In the genomic region with DNA sequence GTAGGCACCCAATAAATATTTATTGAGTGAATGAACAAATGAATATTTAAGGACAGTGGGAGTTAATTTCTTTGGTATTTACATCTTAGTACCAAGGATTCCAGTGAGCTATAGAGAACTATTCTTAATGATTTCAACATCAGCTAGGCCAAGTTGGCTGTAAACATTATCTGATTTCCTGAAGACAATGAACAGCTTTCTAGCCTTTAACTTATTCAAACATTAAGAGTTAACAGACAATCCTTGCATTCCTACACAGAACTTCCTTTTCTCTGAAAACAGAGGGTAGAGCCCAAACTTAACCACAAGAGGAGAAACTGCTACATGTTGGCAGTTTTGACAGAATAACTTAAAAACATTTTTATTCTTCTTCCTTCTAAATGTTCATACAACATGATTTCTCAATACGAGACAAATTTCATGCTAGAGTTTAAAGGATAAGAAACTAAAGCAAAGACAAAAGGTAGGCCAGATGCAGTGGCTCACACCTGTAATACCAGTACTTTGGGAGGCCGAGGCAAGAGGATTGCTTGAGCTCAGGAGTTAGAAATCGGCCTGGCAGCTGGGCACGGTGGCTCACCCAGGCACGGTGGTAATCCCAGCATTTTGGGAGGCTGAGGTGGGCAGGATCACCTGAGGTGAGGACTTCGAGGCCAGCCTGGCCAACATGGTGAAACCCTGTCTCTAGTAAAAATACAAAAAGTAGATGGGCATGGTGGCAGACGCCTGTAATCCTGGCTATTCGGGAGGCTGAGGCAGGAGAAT, we compare ENCODE assay signal across 13 cellular contexts. TPM values are rescaled to one million over a fixed set of nuclear protein-coding genes. Genes with fewer than 3 reads are reported as not detected.
DNase-seq lines count a peak whose midpoint lies in the region; ATAC-seq lines count a peak whose summit lies in the region.
"Had no signal": no experiment of that assay in that cellular context is flagged by ENCODE, and none has a peak within 500 bp of the region (broad histone marks: within the 10 kb centered on the region; RNA-seq: fewer than 3 reads in every experiment).

No MANE protein-coding gene starts in this region.

- peak; percentile 35 for DNase-seq in activated CD4-positive, alpha-beta T cell treated with anti-CD3 and anti-CD28 coated beads for 36 hours
- no peak for DNase-seq in activated CD4-positive, alpha-beta T cell treated with anti-CD3 and anti-CD28 coated beads, Interleukin-2, amount 50 U/mL, for 1 hour
- DNase-seq in SK-N-MC (ENCODE audit: low read depth, low spot score): no peak
- no peak for DNase-seq in effector memory CD8-positive, alpha-beta T cell
- no peak for DNase-seq in stimulated activated naive CD4-positive, alpha-beta T cell treated with Interleukin-2 at 50 U/mL for 16 hours (lab: John Stamatoyannopoulos, UW)
- DNase-seq in kidney tubule cell (ENCODE audit: low spot score): no peak
- DNase-seq: ACHN; NCI-H2227 treated with DMSO at 0.1 percent for 48 hours; nucleus accumbens; stimulated activated CD4-positive, alpha-beta T cell treated with anti-CD3 and anti-CD28 coated beads, Interleukin-4, amount 100 ng/mL, for 4 hours had no signal

- no peaks in the 10 kb centered on the region for H3K9me3 ChIP-seq in SK-N-MC (ENCODE audit: low read depth, low read length)
- H3K9me3 ChIP-seq: SJSA1 had no signal

- ATAC-seq in activated CD4-positive, alpha-beta T cell treated with anti-CD3 and anti-CD28 coated beads for 36 hours: no peak
- ATAC-seq in effector memory CD8-positive, alpha-beta T cell (replicated peaks): no peak
- no peak for ATAC-seq in stimulated activated memory B cell treated with anti-CD40 and anti-IgM and Interleukin-4, amounts not matched to agents 10 μg/mL and 1 μg/mL and 100 μg/mL, for 72 hours
- no peak for ATAC-seq in HG03139 (IDR thresholded peaks at IDR 0.05; ENCODE audit: unreplicated experiment)

- H3K36me3 ChIP-seq in SK-N-MC (ENCODE audit: insufficient read depth, low read length): peaks cover 9% of the 10 kb centered on the region

- H3K36me3 Mint-ChIP-seq in activated CD4-positive, alpha-beta T cell treated with anti-CD3 and anti-CD28 coated beads for 36 hours (ENCODE audit: low read depth): peaks cover 24% of the 10 kb centered on the region
- H3K36me3 Mint-ChIP-seq in effector memory CD8-positive, alpha-beta T cell (ENCODE audit: insufficient read depth): peaks cover 15% of the 10 kb centered on the region
- peaks cover 8% of the 10 kb centered on the region for H3K36me3 Mint-ChIP-seq in stimulated activated memory B cell treated with anti-CD40 and anti-IgM and Interleukin-4, amounts not matched to agents 10 μg/mL and 1 μg/mL and 100 μg/mL, for 72 hours

- POLR2A ChIA-PET in activated CD4-positive, alpha-beta T cell treated with anti-CD3 and anti-CD28 coated beads for 36 hours (lab: Charles Lee): interaction anchor here (0.6 to 1.8 kb wide), 2 partner anchors 11 to 106 kb away, joined by 4 to 5 read pairs; no protein-coding TSS in a partner anchor

- H3K27ac ChIP-seq in SK-N-MC: peak overlapping the region; percentile 67
- H3K27ac ChIP-seq: SJSA1 had no signal

- H3K4me3 ChIP-seq in SK-N-MC: no peak overlapping the region
- H3K4me3 ChIP-seq: SJSA1 had no signal

- H3K4me1 Mint-ChIP-seq in activated CD4-positive, alpha-beta T cell treated with anti-CD3 and anti-CD28 coated beads for 36 hours: peaks cover 55% of the 10 kb centered on the region
- H3K4me1 Mint-ChIP-seq in effector memory CD8-positive, alpha-beta T cell (ENCODE audit: low read depth in 2 of 2): peaks cover 42 to 54% of the 10 kb centered on the region in 2 donors
- peaks cover 67% of the 10 kb centered on the region for H3K4me1 Mint-ChIP-seq in stimulated activated memory B cell treated with anti-CD40 and anti-IgM and Interleukin-4, amounts not matched to agents 10 μg/mL and 1 μg/mL and 100 μg/mL, for 72 hours

- H3K4me3 Mint-ChIP-seq in activated CD4-positive, alpha-beta T cell treated with anti-CD3 and anti-CD28 coated beads for 36 hours: peak overlapping the region; percentile 95
- peak overlapping the region; percentile 78 to 96 for H3K4me3 Mint-ChIP-seq in effector memory CD8-positive, alpha-beta T cell
- peak overlapping the region; percentile 50 for H3K4me3 Mint-ChIP-seq in stimulated activated memory B cell treated with anti-CD40 and anti-IgM and Interleukin-4, amounts not matched to agents 10 μg/mL and 1 μg/mL and 100 μg/mL, for 72 hours

- H3K27ac Mint-ChIP-seq in activated CD4-positive, alpha-beta T cell treated with anti-CD3 and anti-CD28 coated beads for 36 hours: peak overlapping the region; percentile 88
- peak overlapping the region; percentile 89 to 93 for H3K27ac Mint-ChIP-seq in effector memory CD8-positive, alpha-beta T cell
- peak overlapping the region; percentile 80 for H3K27ac Mint-ChIP-seq in stimulated activated memory B cell treated with anti-CD40 and anti-IgM and Interleukin-4, amounts not matched to agents 10 μg/mL and 1 μg/mL and 100 μg/mL, for 72 hours

- intact Hi-C loops in activated CD4-positive, alpha-beta T cell treated with anti-CD3 and anti-CD28 coated beads for 36 hours (cut with DNase I, micrococcal nuclease): loop anchor here (5.0 kb wide), 4 partner anchors 33 to 703 kb away; partner anchors contain the start of genes EVI2B (in 2 of the 2) and NSRP1 (in 1 of the 2)

- H3K9me3 Mint-ChIP-seq in activated CD4-positive, alpha-beta T cell treated with anti-CD3 and anti-CD28 coated beads for 36 hours (ENCODE audit: low read depth): peaks cover 2% of the 10 kb centered on the region
- H3K9me3 Mint-ChIP-seq in effector memory CD8-positive, alpha-beta T cell: no peaks in the 10 kb centered on the region
- H3K9me3 Mint-ChIP-seq in stimulated activated memory B cell treated with anti-CD40 and anti-IgM and Interleukin-4, amounts not matched to agents 10 μg/mL and 1 μg/mL and 100 μg/mL, for 72 hours: no peaks in the 10 kb centered on the region

- CTCF ChIA-PET in activated CD4-positive, alpha-beta T cell treated with anti-CD3 and anti-CD28 coated beads for 36 hours (lab: Charles Lee): interaction anchor here (0.9 to 9.8 kb wide), 3 partner anchors 10 to 30 kb away, joined by 3 to 111 read pairs (median 4); no protein-coding TSS in a partner anchor

- H3K9ac ChIP-seq in SK-N-MC (ENCODE audit: insufficient read length): no peak overlapping the region

- H3K27me3 Mint-ChIP-seq in activated CD4-positive, alpha-beta T cell treated with anti-CD3 and anti-CD28 coated beads for 36 hours: no peaks in the 10 kb centered on the region
- no peaks in the 10 kb centered on the region for H3K27me3 Mint-ChIP-seq in effector memory CD8-positive, alpha-beta T cell
- H3K27me3 Mint-ChIP-seq in stimulated activated memory B cell treated with anti-CD40 and anti-IgM and Interleukin-4, amounts not matched to agents 10 μg/mL and 1 μg/mL and 100 μg/mL, for 72 hours: no peaks in the 10 kb centered on the region

RNA-seq across cellular contexts. Expression of gene CRLF3, which starts 4.4 kb away (rescaled TPM):
- total RNA-seq in activated CD4-positive, alpha-beta T cell treated with anti-CD3 and anti-CD28 coated beads for 36 hours: 10 to 100 TPM; 39.2 to 44.1 TPM

RNA-seq across cellular contexts. Expression of gene ATAD5, which starts 11.6 kb away (rescaled TPM):
- total RNA-seq in activated CD4-positive, alpha-beta T cell treated with anti-CD3 and anti-CD28 coated beads for 36 hours: 10 to 100 TPM; 33.1 to 40.8 TPM
